Comparison of ENCODE assay signal across 22 cellular contexts in the genomic region with DNA sequence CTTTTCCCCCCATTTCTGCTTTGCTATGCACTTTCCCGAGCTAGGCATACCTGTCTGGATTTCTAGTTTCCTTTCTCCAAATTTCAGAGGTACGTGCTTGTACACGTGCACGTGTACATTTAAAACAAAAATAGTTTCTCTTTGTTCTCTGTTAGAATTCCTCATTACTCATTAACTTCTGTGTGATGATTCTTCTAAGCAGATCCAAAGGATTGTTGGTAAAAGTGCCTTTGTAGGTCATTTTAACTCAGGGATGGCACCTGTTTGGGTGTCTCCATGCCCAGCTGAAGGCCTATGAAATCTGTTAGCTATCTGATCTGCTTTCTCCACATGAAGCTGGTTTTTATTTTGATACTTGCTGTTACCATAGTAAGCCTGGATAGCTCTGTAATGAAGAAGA.
"Had no signal": no experiment of that assay in that cellular context is flagged by ENCODE, and none has a peak within 500 bp of the region (broad histone marks: within the 10 kb centered on the region; RNA-seq: fewer than 3 reads in every experiment).

No MANE protein-coding gene starts in this region.

- H3K36me3 ChIP-seq: lower lobe of right lung, transverse colon, uterus had no signal

- H3K4me1 ChIP-seq: lower lobe of right lung, uterus had no signal

- H3K9me3 ChIP-seq: lower lobe of right lung, transverse colon, uterus had no signal

- H3K9me3 Mint-ChIP-seq: activated B cell treated with CpG ODN at 0.5 μM for 24 hours; activated T-helper 2 cell treated with anti-CD3 and anti-CD28 coated beads, Interferon-gamma antibody, Interleukin-2, Interleukin-4, amounts not matched to agents 10 μg/mL and 5 μg/mL and 100 μg/mL, durations not matched to agents 14 hours and 24 hours and 36 hours; endodermal cell had no signal

- H3K27me3 Mint-ChIP-seq: activated B cell treated with CpG ODN at 0.5 μM for 24 hours, brain had no signal

- H3K4me3 ChIP-seq: lower lobe of right lung, transverse colon, uterus had no signal

- ATAC-seq: activated CD8-positive, alpha-beta T cell treated with anti-CD3 and anti-CD28 coated beads for 36 hours; lower lobe of right lung; naive thymus-derived CD8-positive, alpha-beta T cell; stimulated activated naive CD8-positive, alpha-beta T cell treated with anti-CD3 and anti-CD28 coated beads, Interleukin-15, Interleukin-2, amounts not matched to agents 100 U/mL and 50 U/mL, for 24 hours; T-cell had no signal

- H3K27me3 ChIP-seq: transverse colon, uterus had no signal

- H3K27ac Mint-ChIP-seq: activated B cell treated with CpG ODN at 0.5 μM for 24 hours; activated CD8-positive, alpha-beta T cell treated with anti-CD3 and anti-CD28 coated beads for 36 hours; activated T-cell treated with anti-CD3 and anti-CD28 coated beads, Interleukin-2, amount 50 U/mL, for 24 hours; activated T-helper 2 cell treated with anti-CD3 and anti-CD28 coated beads, Interferon-gamma antibody, Interleukin-2, Interleukin-4, amounts not matched to agents 10 μg/mL and 5 μg/mL and 100 μg/mL, durations not matched to agents 14 hours and 24 hours and 36 hours; endodermal cell; T-cell had no signal

- H3K27ac ChIP-seq: epithelial cell of prostate, lower lobe of right lung, transverse colon, uterus had no signal

- H3K4me3 Mint-ChIP-seq: activated B cell treated with CpG ODN at 0.5 μM for 24 hours; activated CD8-positive, alpha-beta T cell treated with anti-CD3 and anti-CD28 coated beads for 36 hours; activated T-cell treated with anti-CD3 and anti-CD28 coated beads, Interleukin-2, amount 50 U/mL, for 24 hours; brain; endodermal cell; naive thymus-derived CD8-positive, alpha-beta T cell; T-cell had no signal

- DNase-seq: activated B cell treated with CpG ODN at 0.5 μM for 24 hours; activated CD4-positive, alpha-beta T cell treated with anti-CD3 and anti-CD28 coated beads for 48 hours; activated CD8-positive, alpha-beta T cell treated with anti-CD3 and anti-CD28 coated beads for 36 hours; activated naive CD4-positive, alpha-beta T cell treated with Interleukin-2 at 50 U/mL for 16 hours; activated T-cell treated with anti-CD3 and anti-CD28 coated beads, Interleukin-2, amount 50 U/mL, for 24 hours; anterior cingulate cortex; central memory CD4-positive, alpha-beta T cell; endodermal cell; foreskin melanocyte; glutamatergic neuron; lower lobe of right lung; naive thymus-derived CD8-positive, alpha-beta T cell; stimulated activated CD4-positive, alpha-beta T cell treated with anti-CD3 and anti-CD28 coated beads, Interleukin-2, amount 100 ng/mL, for 24 hours; stimulated activated naive CD8-positive, alpha-beta T cell treated with anti-CD3 and anti-CD28 coated beads, Interleukin-15, Interleukin-2, amounts not matched to agents 100 U/mL and 50 U/mL, for 24 hours; substantia nigra; T-cell; transverse colon; uterus had no signal

- FAIRE-seq: colon had no signal

- H3K36me3 Mint-ChIP-seq: brain; naive thymus-derived CD8-positive, alpha-beta T cell; T-cell had no signal
